In genomic region chr7:108805808-108806397, GRCh38 we compare ENCODE assay signal across 8 cellular contexts.
DNase-seq lines count a peak whose midpoint lies in the region; ATAC-seq, FAIRE-seq and TF ChIP-seq lines count a peak whose summit lies in the region.

No MANE protein-coding gene starts in this region.

- H3K9me3 Mint-ChIP-seq in naive thymus-derived CD4-positive, alpha-beta T cell = peaks cover 0 to 5% (median 0%) of the 10 kb centered on the region in 11 donors

- H3K79me2 ChIP-seq in Loucy (ENCODE audit: insufficient read depth, low read length) = no peaks in the 10 kb centered on the region

- H2AFZ ChIP-seq in Loucy (ENCODE audit: low read length) = peak overlapping the region; percentile 62; the same call in 1 of the 2 replicates

- H3K27me3 ChIP-seq in Loucy (ENCODE audit: insufficient read depth, low read length, poor library complexity, severe bottlenecking) = no peaks in the 10 kb centered on the region
- no peaks in the 10 kb centered on the region for H3K27me3 ChIP-seq in psoas muscle (ENCODE audit: insufficient read depth in 3 of 3, low read length in 2 of 3)
- H3K27me3 ChIP-seq in naive thymus-derived CD4-positive, alpha-beta T cell (ENCODE audit: control insufficient read depth in 2 of 2, insufficient read depth in 2 of 2, low read length in 2 of 2) = no peaks in the 10 kb centered on the region

- no peak overlapping the region for H3K27ac Mint-ChIP-seq in naive thymus-derived CD4-positive, alpha-beta T cell

- no peak overlapping the region for H3K4me3 ChIP-seq in Loucy (ENCODE audit: low read length, poor library complexity, severe bottlenecking)
- H3K4me3 ChIP-seq in choroid plexus epithelial cell (ENCODE audit: low read depth, low read length) = no peak overlapping the region
- no peak overlapping the region for H3K4me3 ChIP-seq in psoas muscle
- H3K4me3 ChIP-seq in naive thymus-derived CD4-positive, alpha-beta T cell (ENCODE audit: low read length) = no peak overlapping the region

- H3K9me3 ChIP-seq in Loucy (ENCODE audit: insufficient read depth, low read depth, low read length) = no peaks in the 10 kb centered on the region
- no peaks in the 10 kb centered on the region for H3K9me3 ChIP-seq in psoas muscle
- H3K9me3 ChIP-seq in naive thymus-derived CD4-positive, alpha-beta T cell (ENCODE audit: control insufficient read depth in 2 of 3, low read length in 3 of 3) = no peaks in the 10 kb centered on the region

- H3K36me3 ChIP-seq in Loucy (ENCODE audit: insufficient read depth, low read length) (no peaks in the 10 kb centered on the region), psoas muscle (ENCODE audit: insufficient read depth in 1 of 2, low read depth in 1 of 2) (no peaks in the 10 kb centered on the region)
- no peaks in the 10 kb centered on the region for H3K36me3 ChIP-seq in naive thymus-derived CD4-positive, alpha-beta T cell (ENCODE audit: control insufficient read depth in 2 of 3, insufficient read depth in 3 of 3, low read length in 3 of 3)

- peaks cover 0 to 15% (median 0%) of the 10 kb centered on the region in 5 donors for H3K27me3 Mint-ChIP-seq in naive thymus-derived CD4-positive, alpha-beta T cell

- CTCF ChIA-PET in naive thymus-derived CD4-positive, alpha-beta T cell (lab: Charles Lee) = no interaction called here

- no peaks in the 10 kb centered on the region for H3K4me1 Mint-ChIP-seq in naive thymus-derived CD4-positive, alpha-beta T cell

- H3K9ac ChIP-seq in Loucy (ENCODE audit: low read depth, low read length, poor library complexity, severe bottlenecking) = no peak overlapping the region

- POLR2A ChIA-PET in naive thymus-derived CD4-positive, alpha-beta T cell (lab: Charles Lee) = no interaction called here

- no peaks in the 10 kb centered on the region for H4K20me1 ChIP-seq in Loucy (ENCODE audit: insufficient read depth, low read length, poor library complexity, severe bottlenecking)

- H3F3A ChIP-seq in Loucy (ENCODE audit: low read depth) = no peaks in the 10 kb centered on the region

- ATAC-seq in GM18511 (IDR thresholded peaks at IDR 0.05; ENCODE audit: unreplicated experiment) (peak; percentile 52), psoas muscle (no peak)
- ATAC-seq in naive thymus-derived CD4-positive, alpha-beta T cell = no peak

- intact Hi-C loops in psoas muscle (cut with DNase I) = no loop called here
- intact Hi-C loops in naive thymus-derived CD4-positive, alpha-beta T cell (cut with micrococcal nuclease) = no loop called here

- H3K36me3 Mint-ChIP-seq in naive thymus-derived CD4-positive, alpha-beta T cell = no peaks in the 10 kb centered on the region

- TF ChIP-seq CTCF in Loucy (conservative IDR thresholded peaks at IDR 0.05; ENCODE audit: low read length) (peak; percentile 66), choroid plexus epithelial cell (conservative IDR thresholded peaks at IDR 0.05; ENCODE audit: low read depth, low read length) (peak; percentile 70), psoas muscle (IDR thresholded peaks at IDR 0.05) (peak; percentile 12)

- H3K4me1 ChIP-seq in Loucy (ENCODE audit: insufficient read depth, low read length, poor library complexity, severe bottlenecking) (no peaks in the 10 kb centered on the region), psoas muscle (no peaks in the 10 kb centered on the region)
- H3K4me1 ChIP-seq in naive thymus-derived CD4-positive, alpha-beta T cell (ENCODE audit: control insufficient read depth in 2 of 2, insufficient read depth in 2 of 2, low read length in 2 of 2) = no peaks in the 10 kb centered on the region

- no peak overlapping the region for H3K4me3 Mint-ChIP-seq in naive thymus-derived CD4-positive, alpha-beta T cell

- no peak for FAIRE-seq in GM12891 (lab: Jason Lieb, UNC)

- no peak overlapping the region for H3K27ac ChIP-seq in psoas muscle
- no peak overlapping the region for H3K27ac ChIP-seq in naive thymus-derived CD4-positive, alpha-beta T cell (ENCODE audit: low read depth, low read length)

- no peaks in the 10 kb centered on the region for H3K9me2 ChIP-seq in Loucy (replicated peaks; ENCODE audit: low read depth, low read length)

- no peak for TF ChIP-seq POLR2A in GM12891 (IDR thresholded peaks at IDR 0.05; ENCODE audit: low read depth, low read length)

- WGBS in psoas muscle, 3 donors = 65 to 68% (median 65%) methylated on average over 6 of the region's 6 CpGs

- DNase-seq in A172 (ENCODE audit: low spot score) (peak; percentile 42), choroid plexus epithelial cell (ENCODE audit: low read depth) (peak; percentile 63), psoas muscle (no peak), NCI-H2196 treated with DMSO at 0.1 percent for 48 hours (lab: John Stamatoyannopoulos, UW; ENCODE audit: unreplicated experiment) (no peak), GM12891 (ENCODE audit: insufficient read length, low spot score) (no peak)
- no peak for DNase-seq in naive thymus-derived CD4-positive, alpha-beta T cell

- H3K4me2 ChIP-seq in Loucy (ENCODE audit: low read depth, low read length, poor library complexity, severe bottlenecking) = no peak overlapping the region

TF ChIP-seq in GM12891, 5 proteins besides CTCF, POLR2A, EP300 and RAD21:
- TF ChIP-seq TAF1 (IDR thresholded peaks at IDR 0.05; ENCODE audit: low read depth, low read length) (no peak), POLR2AphosphoS5 (IDR thresholded peaks at IDR 0.05; ENCODE audit: low read depth, low read length) (no peak), PAX5 (IDR thresholded peaks at IDR 0.05; ENCODE audit: insufficient read depth, low read length, severe bottlenecking) (no peak), POU2F2 (IDR thresholded peaks at IDR 0.05; ENCODE audit: low read depth, low read length) (no peak), SPI1 (IDR thresholded peaks at IDR 0.05; ENCODE audit: low read depth, low read length) (no peak)

Comparison
In these comparisons a context has a peak if more than half of its experiments do, and no peak if none do; other contexts are left out.
1. DNase-seq: peak in A172 (single experiment) and choroid plexus epithelial cell (single experiment); none in psoas muscle (0 of 2), naive thymus-derived CD4-positive, alpha-beta T cell (0 of 9), NCI-H2196 treated with DMSO at 0.1 percent for 48 hours (single experiment) and GM12891 (single experiment).
2. CTCF ChIP-seq: peak in every context shown above with its lines; median percentile 70 in choroid plexus epithelial cell; 66 in Loucy; 12 in psoas muscle.